Comparison of ENCODE assay signal across 26 cellular contexts in the genomic region with DNA sequence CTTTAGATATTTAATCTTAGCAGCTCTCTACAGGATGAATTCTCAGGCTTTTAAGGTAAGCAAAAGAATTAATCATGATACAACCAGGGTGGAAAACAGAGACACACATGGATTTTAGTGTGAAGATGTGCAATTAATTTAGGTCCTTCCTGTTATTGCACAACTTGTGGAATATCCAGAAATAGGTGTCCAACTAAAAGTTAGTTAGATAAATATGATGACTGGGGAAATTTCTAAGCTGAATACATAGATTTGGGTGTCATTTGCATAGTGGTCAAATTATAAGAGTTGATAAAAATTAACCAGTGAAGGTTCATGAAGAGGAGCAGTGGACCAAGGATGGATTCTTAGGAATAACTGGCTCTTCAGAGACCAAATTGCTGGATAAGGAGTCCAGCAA.
"Had no signal": no experiment of that assay in that cellular context is flagged by ENCODE, and none has a peak within 500 bp of the region (broad histone marks: within the 10 kb centered on the region; RNA-seq: fewer than 3 reads in every experiment).

No MANE protein-coding gene starts in this region.

- H3K4me3 ChIP-seq: stomach, suprapubic skin, testis, thoracic aorta, thyroid gland, tibial artery, tibial nerve, transverse colon, upper lobe of left lung, uterus, vagina had no signal

- FAIRE-seq: urothelium cell line had no signal

- H3K9me3 ChIP-seq: stomach, suprapubic skin, testis, thoracic aorta, thyroid gland, tibial artery, tibial nerve, transverse colon, upper lobe of left lung, uterus, vagina had no signal

- H3K36me3 ChIP-seq: stomach, suprapubic skin, thoracic aorta, thyroid gland, tibial artery, tibial nerve, transverse colon, upper lobe of left lung, uterus, vagina had no signal

- H3K27ac ChIP-seq: stomach, suprapubic skin, testis, thoracic aorta, thyroid gland, tibial artery, tibial nerve, transverse colon, upper lobe of left lung, uterus, vagina had no signal

- DNase-seq: stimulated activated CD4-positive, alpha-beta T cell treated with anti-CD3 and anti-CD28 coated beads, Interleukin-2, amount 100 ng/mL, for 48 hours; stimulated activated CD4-positive, alpha-beta T cell treated with anti-CD3 and anti-CD28 coated beads, Interleukin-4, amount 100 ng/mL, for 1 hour; stimulated activated CD4-positive, alpha-beta T cell treated with anti-CD3 and anti-CD28 coated beads, Interleukin-4, amount 100 ng/mL, for 24 hours; stimulated activated CD4-positive, alpha-beta T cell treated with anti-CD3 and anti-CD28 coated beads, Interleukin-4, amount 100 ng/mL, for 4 hours; stimulated activated CD8-positive, alpha-beta memory T cell treated with anti-CD3 and anti-CD28 coated beads, Interleukin-4, amount 100 ng/mL, for 48 hours; stimulated activated naive B cell treated with anti-CD40 and anti-IgM and Interleukin-4, amounts not matched to agents 10 μg/mL and 1 μg/mL and 100 μg/mL, for 72 hours; stimulated activated naive CD4-positive, alpha-beta T cell; stimulated activated naive CD4-positive, alpha-beta T cell treated with Interleukin-2 at 50 U/mL for 16 hours; stimulated activated naive CD8-positive, alpha-beta T cell treated with anti-CD3 and anti-CD28 coated beads, Interleukin-15, amount 100 ng/mL, for 72 hours; stimulated activated naive CD8-positive, alpha-beta T cell treated with anti-CD3 and anti-CD28 coated beads, Interleukin-15, Interleukin-2, amounts not matched to agents 100 U/mL and 50 U/mL, for 24 hours; stomach; substantia nigra; testis; thyroid gland; tibial artery; transverse colon; trophoblast cell; upper lobe of left lung; uterus had no signal

- ATAC-seq: stimulated activated effector memory CD8-positive, alpha-beta T cell treated with anti-CD3 and anti-CD28 coated beads, Interleukin-12 subunit alpha, Interleukin-12 subunit beta, amount 100 ng/mL, for 72 hours; stimulated activated memory B cell treated with anti-CD40 and anti-IgM and Interleukin-4, amounts not matched to agents 10 μg/mL and 1 μg/mL and 100 μg/mL, for 72 hours; stimulated activated naive B cell treated with anti-CD40 and anti-IgM and Interleukin-4, amounts not matched to agents 10 μg/mL and 1 μg/mL and 100 μg/mL, for 72 hours; stimulated activated naive CD8-positive, alpha-beta T cell treated with anti-CD3 and anti-CD28 coated beads, Interleukin-15, amount 100 ng/mL, for 72 hours; stimulated activated naive CD8-positive, alpha-beta T cell treated with anti-CD3 and anti-CD28 coated beads, Interleukin-15, Interleukin-2, amounts not matched to agents 100 U/mL and 50 U/mL, for 24 hours had no signal

- H3K4me1 ChIP-seq: stomach, suprapubic skin, testis, thyroid gland, tibial artery, tibial nerve, transverse colon, upper lobe of left lung, uterus, vagina had no signal

- H3K27me3 ChIP-seq: stomach, suprapubic skin, testis, thyroid gland, tibial artery, tibial nerve, transverse colon, upper lobe of left lung, uterus, vagina had no signal
